ENCODE assay signal across 8 cellular contexts in genomic region chr2:102473020-102473419, GRCh38. TPM values are rescaled to one million over a fixed set of nuclear protein-coding genes. Genes with fewer than 3 reads are reported as not detected.
DNase-seq lines count a peak whose midpoint lies in the region; TF ChIP-seq lines count a peak whose summit lies in the region.
"Had no signal": no experiment of that assay in that cellular context is flagged by ENCODE, and none has a peak within 500 bp of the region (broad histone marks: within the 10 kb centered on the region; RNA-seq: fewer than 3 reads in every experiment).

A gene with protein sequence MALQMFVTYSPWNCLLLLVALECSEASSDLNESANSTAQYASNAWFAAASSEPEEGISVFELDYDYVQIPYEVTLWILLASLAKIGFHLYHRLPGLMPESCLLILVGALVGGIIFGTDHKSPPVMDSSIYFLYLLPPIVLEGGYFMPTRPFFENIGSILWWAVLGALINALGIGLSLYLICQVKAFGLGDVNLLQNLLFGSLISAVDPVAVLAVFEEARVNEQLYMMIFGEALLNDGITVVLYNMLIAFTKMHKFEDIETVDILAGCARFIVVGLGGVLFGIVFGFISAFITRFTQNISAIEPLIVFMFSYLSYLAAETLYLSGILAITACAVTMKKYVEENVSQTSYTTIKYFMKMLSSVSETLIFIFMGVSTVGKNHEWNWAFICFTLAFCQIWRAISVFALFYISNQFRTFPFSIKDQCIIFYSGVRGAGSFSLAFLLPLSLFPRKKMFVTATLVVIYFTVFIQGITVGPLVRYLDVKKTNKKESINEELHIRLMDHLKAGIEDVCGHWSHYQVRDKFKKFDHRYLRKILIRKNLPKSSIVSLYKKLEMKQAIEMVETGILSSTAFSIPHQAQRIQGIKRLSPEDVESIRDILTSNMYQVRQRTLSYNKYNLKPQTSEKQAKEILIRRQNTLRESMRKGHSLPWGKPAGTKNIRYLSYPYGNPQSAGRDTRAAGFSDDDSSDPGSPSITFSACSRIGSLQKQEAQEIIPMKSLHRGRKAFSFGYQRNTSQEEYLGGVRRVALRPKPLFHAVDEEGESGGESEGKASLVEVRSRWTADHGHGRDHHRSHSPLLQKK (plus strand): TSS chr2:102473226. CDS start chr2:102473760, 534 bp downstream.

- H3K9me3 ChIP-seq in esophagus squamous epithelium: peaks cover 0 to 12% (median 0%) of the 10 kb centered on the region in 3 donors
- peaks cover 2% of the 10 kb centered on the region for H3K9me3 ChIP-seq in osteoblast (ENCODE audit: low read depth, low read length)
- no peaks in the 10 kb centered on the region for H3K9me3 ChIP-seq in vagina

- H3K4me3 ChIP-seq in esophagus squamous epithelium (no peak within 1 kb of the TSS), osteoblast (ENCODE audit: insufficient read depth, low read length) (no peak within 1 kb of the TSS), vagina (no peak within 1 kb of the TSS)

- H3K27me3 ChIP-seq in esophagus squamous epithelium: peaks cover 0 to 28% (median 0%) of the 10 kb centered on the region in 4 donors
- peaks cover 3% of the 10 kb centered on the region for H3K27me3 ChIP-seq in osteoblast (ENCODE audit: insufficient read depth, low read length)
- no peaks in the 10 kb centered on the region for H3K27me3 ChIP-seq in vagina

- H3K36me3 ChIP-seq in esophagus squamous epithelium: no peaks in the 10 kb centered on the region
- H3K36me3 ChIP-seq in osteoblast (ENCODE audit: insufficient read depth, low read length): no peaks in the 10 kb centered on the region
- H3K36me3 ChIP-seq in vagina: no peaks in the 10 kb centered on the region

- TF ChIP-seq POLR2A in esophagus squamous epithelium (IDR thresholded peaks at IDR 0.05) (no peak), vagina (IDR thresholded peaks at IDR 0.05) (no peak)

- H3K79me2 ChIP-seq in osteoblast (ENCODE audit: insufficient read depth, low read length): no peaks in the 10 kb centered on the region

- H3K9me3 Mint-ChIP-seq in activated CD4-positive, alpha-beta memory T cell treated with anti-CD3 and anti-CD28 coated beads, Interleukin-2, amount 10 ng/mL, durations not matched to agents 7 days and 5 days: peaks cover 7% of the 10 kb centered on the region

- POLR2A ChIA-PET in activated CD4-positive, alpha-beta memory T cell treated with anti-CD3 and anti-CD28 coated beads, Interleukin-2, amount 10 ng/mL, durations not matched to agents 7 days and 5 days (lab: Charles Lee): no interaction called here

- TF ChIP-seq CTCF in esophagus squamous epithelium (IDR thresholded peaks at IDR 0.05) (peak in 5 of 6 experiments; percentile 76 to 90 (median 84)), osteoblast (IDR thresholded peaks at IDR 0.05; ENCODE audit: extremely low read depth, low read depth, low read length) (peak; percentile 93), vagina (IDR thresholded peaks at IDR 0.05) (peak; percentile 63 to 70 (median 67))

- H3K27me3 Mint-ChIP-seq in activated CD4-positive, alpha-beta memory T cell treated with anti-CD3 and anti-CD28 coated beads, Interleukin-2, amount 10 ng/mL, durations not matched to agents 7 days and 5 days: peaks cover 39% of the 10 kb centered on the region

- H3K36me3 Mint-ChIP-seq in activated CD4-positive, alpha-beta memory T cell treated with anti-CD3 and anti-CD28 coated beads, Interleukin-2, amount 10 ng/mL, durations not matched to agents 7 days and 5 days (ENCODE audit: low read depth): no peaks in the 10 kb centered on the region

- DNase-seq in ELR (ENCODE audit: low read depth) (peak; percentile 59), H4 (ENCODE audit: low spot score) (peak; percentile 21), NCI-H1930 (lab: John Stamatoyannopoulos, UW) (peak; percentile 29 to 44), esophagus squamous epithelium (lab: John Stamatoyannopoulos, UW) (no peak), osteoblast (ENCODE audit: insufficient read length, low spot score, missing footprints) (no peak), vagina (ENCODE audit: extremely low spot score in 2 of 2) (no peak)
- peak; percentile 55 for DNase-seq in activated CD4-positive, alpha-beta memory T cell treated with anti-CD3 and anti-CD28 coated beads, Interleukin-2, amount 10 ng/mL, durations not matched to agents 7 days and 5 days

- intact Hi-C loops in esophagus squamous epithelium (cut with DNase I): loop anchor here (10.0 kb wide), 1 partner anchor 142 kb away; the partner anchor contains the start of gene SLC9A2
- intact Hi-C loops in vagina (cut with DNase I): no loop called here

- H3K4me1 Mint-ChIP-seq in activated CD4-positive, alpha-beta memory T cell treated with anti-CD3 and anti-CD28 coated beads, Interleukin-2, amount 10 ng/mL, durations not matched to agents 7 days and 5 days: peaks cover 2% of the 10 kb centered on the region
- H3K4me1 Mint-ChIP-seq: central memory CD8-positive, alpha-beta T cell had no signal

- H4K20me1 ChIP-seq in osteoblast (ENCODE audit: insufficient read depth, low read length): no peaks in the 10 kb centered on the region

- CTCF ChIA-PET in activated CD4-positive, alpha-beta memory T cell treated with anti-CD3 and anti-CD28 coated beads, Interleukin-2, amount 10 ng/mL, durations not matched to agents 7 days and 5 days (lab: Charles Lee): interaction anchor here (0.8 to 3.9 kb wide), 17 partner anchors 10 to 460 kb away, joined by 3 to 21 read pairs (median 5); no protein-coding TSS in a partner anchor

- no peak within 1 kb of the TSS for H2AFZ ChIP-seq in osteoblast (ENCODE audit: low read length)

- WGBS in esophagus squamous epithelium, 2 donors: 5 to 10% methylated on average over 3 of the region's 3 CpGs

- H3K27ac ChIP-seq in esophagus squamous epithelium (no peak within 1 kb of the TSS), osteoblast (ENCODE audit: low read depth, low read length) (no peak within 1 kb of the TSS), vagina (no peak within 1 kb of the TSS)

- no peak within 1 kb of the TSS for H3K27ac Mint-ChIP-seq in activated CD4-positive, alpha-beta memory T cell treated with anti-CD3 and anti-CD28 coated beads, Interleukin-2, amount 10 ng/mL, durations not matched to agents 7 days and 5 days

- H3K4me2 ChIP-seq in osteoblast (ENCODE audit: insufficient read depth, low read length): no peak within 1 kb of the TSS

- H3K4me3 Mint-ChIP-seq in activated CD4-positive, alpha-beta memory T cell treated with anti-CD3 and anti-CD28 coated beads, Interleukin-2, amount 10 ng/mL, durations not matched to agents 7 days and 5 days: no peak within 1 kb of the TSS
- H3K4me3 Mint-ChIP-seq: central memory CD8-positive, alpha-beta T cell had no signal

- peaks cover 0 to 5% (median 0%) of the 10 kb centered on the region in 3 donors for H3K4me1 ChIP-seq in esophagus squamous epithelium
- H3K4me1 ChIP-seq in osteoblast (ENCODE audit: insufficient read depth, low read length): no peaks in the 10 kb centered on the region
- H3K4me1 ChIP-seq in vagina: no peaks in the 10 kb centered on the region

RNA-seq across cellular contexts. Expression of the gene that starts here (rescaled TPM):
- not detected in 2 replicates for total RNA-seq in H4 (2014; rRNA removed; shearing (Covaris generic))
- under 1 TPM; 0.10 to 0.15 TPM for total RNA-seq in activated CD4-positive, alpha-beta memory T cell treated with anti-CD3 and anti-CD28 coated beads, Interleukin-2, amount 10 ng/mL, durations not matched to agents 7 days and 5 days
- under 1 TPM; 0.40 to 0.76 (median 0.47) TPM for total RNA-seq in esophagus squamous epithelium
- not detected in 2 replicates for total RNA-seq in osteoblast
- not detected for total RNA-seq in vagina

Comparison
In these comparisons a context has a peak if more than half of its experiments do, and no peak if none do; other contexts are left out.
1. Peak in DNase-seq in H4; RNA of the gene not detected or under 1 TPM.
2. Peak in DNase-seq in activated CD4-positive, alpha-beta memory T cell treated with anti-CD3 and anti-CD28 coated beads, Interleukin-2, amount 10 ng/mL, durations not matched to agents 7 days and 5 days; RNA of the gene not detected or under 1 TPM.
3. DNase-seq: peak in ELR (single experiment) and NCI-H1930 (2 of 2); none in esophagus squamous epithelium (single experiment), osteoblast (single experiment) and vagina (0 of 2).
4. Peak in every context shown above with its lines, with median percentiles within 50 percentile points of each other: CTCF ChIP-seq.